In the genomic region with DNA sequence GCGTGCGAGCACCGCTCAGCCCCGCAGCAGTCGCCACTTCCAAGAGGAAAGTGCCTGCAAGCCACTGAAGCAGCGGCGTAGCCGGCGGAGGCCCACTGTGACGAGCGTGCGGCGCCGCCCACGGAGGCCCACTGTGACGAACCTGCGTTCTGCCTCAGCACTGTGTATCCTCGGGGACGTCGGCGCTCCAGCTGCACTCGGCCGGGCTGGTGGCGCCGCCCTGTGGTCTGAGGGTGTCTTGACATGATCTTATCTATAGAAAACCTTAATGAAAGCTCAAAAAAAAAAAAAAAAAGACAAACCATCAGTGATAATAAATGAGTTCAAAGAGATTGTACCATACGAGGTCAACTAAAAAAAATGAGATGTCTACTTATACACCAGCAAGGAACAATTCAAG, we compare ENCODE assay signal across 1 cellular context.
TF ChIP-seq lines count a peak whose summit lies in the region.
"Not testable (repeated sequence)": the region's sequence is repeated elsewhere in the genome, so short reads cannot be mapped to it uniquely, and the experiment has no call there.

RGPD8 (minus strand) TSS at position 166 of the 400 bp plus-strand sequence. CDS start 192 bp downstream, outside the sequence.

TF ChIP-seq in HepG2, 621 proteins besides CTCF, POLR2A, EP300 and RAD21 (continued from another document and continues in another):
- TF ChIP-seq ARID4A (CRISPR knock-in tag; IDR thresholded peaks at IDR 0.05; ENCODE audit: borderline replicate concordance) (peak; percentile 64; the same call in 1 of the 2 replicates), SAP130 (CRISPR knock-in tag; IDR thresholded peaks at IDR 0.05; ENCODE audit: low read depth) (peak; percentile 71), POLR2G (IDR thresholded peaks at IDR 0.05; ENCODE audit: low read depth, low read length) (0 out of 2 replicates have a peak, but pooled peaks have one; percentile 43), FOXA1 (CRISPR knock-in tag; IDR thresholded peaks at IDR 0.05) (peak; percentile 40; the same call in 1 of the 2 replicates), UBTF (CRISPR knock-in tag; IDR thresholded peaks at IDR 0.05) (0 out of 2 replicates have a peak, but pooled peaks have one; percentile 62), YEATS4 (CRISPR knock-in tag; IDR thresholded peaks at IDR 0.05; ENCODE audit: borderline replicate concordance) (peak; percentile 49; the same call in 1 of the 2 replicates), ZFX (CRISPR knock-in tag; IDR thresholded peaks at IDR 0.05; ENCODE audit: low read depth) (peak; percentile 79), ZNF607 (CRISPR knock-in tag; IDR thresholded peaks at IDR 0.05; ENCODE audit: borderline replicate concordance) (0 out of 2 replicates have a peak, but pooled peaks have one; percentile 28), YEATS2 (CRISPR knock-in tag; IDR thresholded peaks at IDR 0.05; ENCODE audit: borderline replicate concordance) (peak; percentile 63; the same call in 1 of the 2 replicates), FOXC1 (CRISPR knock-in tag; IDR thresholded peaks at IDR 0.05; ENCODE audit: borderline replicate concordance) (peak; percentile 41; the same call in 1 of the 2 replicates), PHF8 (CRISPR knock-in tag; IDR thresholded peaks at IDR 0.05) (peak; percentile 79), ZNF350 (CRISPR knock-in tag; IDR thresholded peaks at IDR 0.05; ENCODE audit: borderline replicate concordance, low read depth) (peak; percentile 41; the same call in 1 of the 2 replicates), SRY (CRISPR knock-in tag; IDR thresholded peaks at IDR 0.05) (0 out of 2 replicates have a peak, but pooled peaks have one; percentile 21), LCORL (CRISPR knock-in tag; IDR thresholded peaks at IDR 0.05) (0 out of 2 replicates have a peak, but pooled peaks have one; percentile 34), FOXO1 (CRISPR knock-in tag; IDR thresholded peaks at IDR 0.05) (0 out of 2 replicates have a peak, but pooled peaks have one; percentile 11), RBFOX2 (IDR thresholded peaks at IDR 0.05; ENCODE audit: low read depth, low read length) (peak; percentile 61), REPIN1 (CRISPR knock-in tag; IDR thresholded peaks at IDR 0.05; ENCODE audit: borderline replicate concordance, low read depth) (peak; percentile 27; the same call in 1 of the 2 replicates), IRF2 (CRISPR knock-in tag; IDR thresholded peaks at IDR 0.05) (0 out of 2 replicates have a peak, but pooled peaks have one; percentile 54), FOXP1 (CRISPR knock-in tag; IDR thresholded peaks at IDR 0.05) (peak; percentile 21; the same call in 1 of the 2 replicates), KMT2A (CRISPR knock-in tag; IDR thresholded peaks at IDR 0.05) (peak; percentile 58; the same call in 1 of the 2 replicates), PHF20 (CRISPR knock-in tag; IDR thresholded peaks at IDR 0.05) (0 out of 2 replicates have a peak, but pooled peaks have one; percentile 28), ZNF501 (CRISPR knock-in tag; IDR thresholded peaks at IDR 0.05) (peak; percentile 50; the same call in 1 of the 2 replicates), FOXJ3 (CRISPR knock-in tag; IDR thresholded peaks at IDR 0.05; ENCODE audit: borderline replicate concordance) (0 out of 2 replicates have a peak, but pooled peaks have one; percentile 25), ZNF777 (CRISPR knock-in tag; IDR thresholded peaks at IDR 0.05) (peak; percentile 95), HDAC2 (CRISPR knock-in tag; IDR thresholded peaks at IDR 0.05) (peak; percentile 43; the same call in 1 of the 2 replicates), MED1 (CRISPR knock-in tag; IDR thresholded peaks at IDR 0.05) (0 out of 2 replicates have a peak, but pooled peaks have one; percentile 38), MXD4 (CRISPR knock-in tag; IDR thresholded peaks at IDR 0.05) (peak; percentile 30; the same call in 1 of the 2 replicates)
- TF ChIP-seq FOXA1, LCORL, FOXP1 (IDR thresholded peaks at IDR 0.05): not testable (repeated sequence)
- TF ChIP-seq, protein P1, sequence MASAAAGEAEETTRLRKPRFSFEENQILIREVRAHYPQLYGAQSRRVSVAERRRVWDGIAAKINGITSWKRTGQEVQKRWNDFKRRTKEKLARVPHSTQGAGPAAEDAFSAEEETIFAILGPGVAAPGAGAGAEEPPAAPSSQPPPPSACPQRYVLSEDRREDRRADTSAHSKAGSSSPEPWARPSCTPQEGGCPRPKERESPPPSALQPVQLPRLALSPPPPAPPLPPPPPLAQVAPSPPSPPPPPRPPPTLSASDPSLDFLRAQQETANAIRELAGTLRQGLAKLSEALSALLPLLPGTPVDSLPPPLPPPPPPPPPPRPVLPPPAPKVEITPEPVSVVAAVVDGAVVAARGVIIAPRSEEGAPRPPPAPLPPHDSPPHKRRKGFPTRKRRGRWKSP (CRISPR knock-in tag; IDR thresholded peaks at IDR 0.05) = peak; percentile 71; the same call in 1 of the 2 replicates
- TF ChIP-seq, protein P2, sequence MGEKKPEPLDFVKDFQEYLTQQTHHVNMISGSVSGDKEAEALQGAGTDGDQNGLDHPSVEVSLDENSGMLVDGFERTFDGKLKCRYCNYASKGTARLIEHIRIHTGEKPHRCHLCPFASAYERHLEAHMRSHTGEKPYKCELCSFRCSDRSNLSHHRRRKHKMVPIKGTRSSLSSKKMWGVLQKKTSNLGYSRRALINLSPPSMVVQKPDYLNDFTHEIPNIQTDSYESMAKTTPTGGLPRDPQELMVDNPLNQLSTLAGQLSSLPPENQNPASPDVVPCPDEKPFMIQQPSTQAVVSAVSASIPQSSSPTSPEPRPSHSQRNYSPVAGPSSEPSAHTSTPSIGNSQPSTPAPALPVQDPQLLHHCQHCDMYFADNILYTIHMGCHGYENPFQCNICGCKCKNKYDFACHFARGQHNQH (CRISPR knock-in tag; IDR thresholded peaks at IDR 0.05) = peak; percentile 43; the same call in 1 of the 2 replicates
- TF ChIP-seq, protein P3, sequence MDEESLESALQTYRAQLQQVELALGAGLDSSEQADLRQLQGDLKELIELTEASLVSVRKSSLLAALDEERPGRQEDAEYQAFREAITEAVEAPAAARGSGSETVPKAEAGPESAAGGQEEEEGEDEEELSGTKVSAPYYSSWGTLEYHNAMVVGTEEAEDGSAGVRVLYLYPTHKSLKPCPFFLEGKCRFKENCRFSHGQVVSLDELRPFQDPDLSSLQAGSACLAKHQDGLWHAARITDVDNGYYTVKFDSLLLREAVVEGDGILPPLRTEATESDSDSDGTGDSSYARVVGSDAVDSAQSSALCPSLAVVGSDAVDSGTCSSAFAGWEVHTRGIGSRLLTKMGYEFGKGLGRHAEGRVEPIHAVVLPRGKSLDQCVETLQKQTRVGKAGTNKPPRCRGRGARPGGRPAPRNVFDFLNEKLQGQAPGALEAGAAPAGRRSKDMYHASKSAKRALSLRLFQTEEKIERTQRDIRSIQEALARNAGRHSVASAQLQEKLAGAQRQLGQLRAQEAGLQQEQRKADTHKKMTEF (CRISPR knock-in tag; IDR thresholded peaks at IDR 0.05) = peak; percentile 64; the same call in 1 of the 2 replicates
- TF ChIP-seq, protein P4, sequence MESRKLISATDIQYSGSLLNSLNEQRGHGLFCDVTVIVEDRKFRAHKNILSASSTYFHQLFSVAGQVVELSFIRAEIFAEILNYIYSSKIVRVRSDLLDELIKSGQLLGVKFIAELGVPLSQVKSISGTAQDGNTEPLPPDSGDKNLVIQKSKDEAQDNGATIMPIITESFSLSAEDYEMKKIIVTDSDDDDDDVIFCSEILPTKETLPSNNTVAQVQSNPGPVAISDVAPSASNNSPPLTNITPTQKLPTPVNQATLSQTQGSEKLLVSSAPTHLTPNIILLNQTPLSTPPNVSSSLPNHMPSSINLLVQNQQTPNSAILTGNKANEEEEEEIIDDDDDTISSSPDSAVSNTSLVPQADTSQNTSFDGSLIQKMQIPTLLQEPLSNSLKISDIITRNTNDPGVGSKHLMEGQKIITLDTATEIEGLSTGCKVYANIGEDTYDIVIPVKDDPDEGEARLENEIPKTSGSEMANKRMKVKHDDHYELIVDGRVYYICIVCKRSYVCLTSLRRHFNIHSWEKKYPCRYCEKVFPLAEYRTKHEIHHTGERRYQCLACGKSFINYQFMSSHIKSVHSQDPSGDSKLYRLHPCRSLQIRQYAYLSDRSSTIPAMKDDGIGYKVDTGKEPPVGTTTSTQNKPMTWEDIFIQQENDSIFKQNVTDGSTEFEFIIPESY (CRISPR knock-in tag; IDR thresholded peaks at IDR 0.05) = peak; percentile 54; the same call in 1 of the 2 replicates
- TF ChIP-seq, protein P5, sequence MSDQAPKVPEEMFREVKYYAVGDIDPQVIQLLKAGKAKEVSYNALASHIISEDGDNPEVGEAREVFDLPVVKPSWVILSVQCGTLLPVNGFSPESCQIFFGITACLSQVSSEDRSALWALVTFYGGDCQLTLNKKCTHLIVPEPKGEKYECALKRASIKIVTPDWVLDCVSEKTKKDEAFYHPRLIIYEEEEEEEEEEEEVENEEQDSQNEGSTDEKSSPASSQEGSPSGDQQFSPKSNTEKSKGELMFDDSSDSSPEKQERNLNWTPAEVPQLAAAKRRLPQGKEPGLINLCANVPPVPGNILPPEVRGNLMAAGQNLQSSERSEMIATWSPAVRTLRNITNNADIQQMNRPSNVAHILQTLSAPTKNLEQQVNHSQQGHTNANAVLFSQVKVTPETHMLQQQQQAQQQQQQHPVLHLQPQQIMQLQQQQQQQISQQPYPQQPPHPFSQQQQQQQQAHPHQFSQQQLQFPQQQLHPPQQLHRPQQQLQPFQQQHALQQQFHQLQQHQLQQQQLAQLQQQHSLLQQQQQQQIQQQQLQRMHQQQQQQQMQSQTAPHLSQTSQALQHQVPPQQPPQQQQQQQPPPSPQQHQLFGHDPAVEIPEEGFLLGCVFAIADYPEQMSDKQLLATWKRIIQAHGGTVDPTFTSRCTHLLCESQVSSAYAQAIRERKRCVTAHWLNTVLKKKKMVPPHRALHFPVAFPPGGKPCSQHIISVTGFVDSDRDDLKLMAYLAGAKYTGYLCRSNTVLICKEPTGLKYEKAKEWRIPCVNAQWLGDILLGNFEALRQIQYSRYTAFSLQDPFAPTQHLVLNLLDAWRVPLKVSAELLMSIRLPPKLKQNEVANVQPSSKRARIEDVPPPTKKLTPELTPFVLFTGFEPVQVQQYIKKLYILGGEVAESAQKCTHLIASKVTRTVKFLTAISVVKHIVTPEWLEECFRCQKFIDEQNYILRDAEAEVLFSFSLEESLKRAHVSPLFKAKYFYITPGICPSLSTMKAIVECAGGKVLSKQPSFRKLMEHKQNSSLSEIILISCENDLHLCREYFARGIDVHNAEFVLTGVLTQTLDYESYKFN (CRISPR knock-in tag; conservative IDR thresholded peaks at IDR 0.05) = peak; percentile 42
- TF ChIP-seq, protein P6, sequence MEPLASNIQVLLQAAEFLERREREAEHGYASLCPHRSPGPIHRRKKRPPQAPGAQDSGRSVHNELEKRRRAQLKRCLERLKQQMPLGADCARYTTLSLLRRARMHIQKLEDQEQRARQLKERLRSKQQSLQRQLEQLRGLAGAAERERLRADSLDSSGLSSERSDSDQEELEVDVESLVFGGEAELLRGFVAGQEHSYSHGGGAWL (CRISPR knock-in tag; IDR thresholded peaks at IDR 0.05) = 0 out of 2 replicates have a peak, but pooled peaks have one; percentile 46
